In the genomic region with DNA sequence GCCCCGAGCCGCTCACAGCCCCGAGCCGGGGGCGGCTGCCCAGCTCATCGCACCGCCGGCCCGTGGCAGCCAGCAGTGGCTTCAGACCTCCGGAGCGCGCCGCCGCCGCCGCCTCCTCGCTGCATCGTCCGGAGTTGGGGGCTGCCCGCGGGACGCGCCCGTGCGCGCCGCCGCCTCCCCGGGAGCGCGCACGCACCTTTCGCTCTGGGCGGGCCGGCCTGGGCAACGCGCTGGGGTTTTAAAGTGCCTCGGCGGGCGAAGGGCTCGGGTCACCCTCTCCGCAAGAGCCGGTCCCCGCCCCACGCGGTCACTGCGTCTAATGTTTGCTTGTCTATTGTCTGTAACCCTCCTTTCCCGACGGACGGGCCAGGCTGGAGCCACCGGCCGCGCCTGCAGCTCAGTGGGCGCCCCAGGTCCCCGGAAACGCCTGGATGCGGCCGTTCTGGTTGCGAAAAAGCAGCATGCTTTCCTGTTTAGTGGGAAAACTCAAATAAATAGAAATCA, we compare ENCODE assay signal across 8 cellular contexts. TPM values are rescaled to one million over a fixed set of nuclear protein-coding genes. Genes with fewer than 3 reads are reported as not detected.
DNase-seq lines count a peak whose midpoint lies in the region; ATAC-seq and TF ChIP-seq lines count a peak whose summit lies in the region.

A gene (minus strand): TSS at position 143 of the 504 bp plus-strand sequence. CDS start 205 bp downstream, outside the sequence.

- peak; percentile 84 for TF ChIP-seq POLR2A in right lobe of liver (IDR thresholded peaks at IDR 0.05)

- 0% methylated on average over 6 of the region's 59 CpGs for WGBS in right lobe of liver (ENCODE audit: insufficient coverage, low coverage, low lambda C conversion rate, missing lambda C conversion rate)

- peak within 1 kb of the TSS; percentile 87 for H3K4me3 ChIP-seq in BLaER1
- H3K4me3 ChIP-seq in right lobe of liver, result peak within 1 kb of the TSS; percentile 58 to 82 (median 67)

- peak; percentile 84 for ATAC-seq in GM19324 (IDR thresholded peaks at IDR 0.05; ENCODE audit: low FRiP score, unreplicated experiment)
- peak; percentile 70 for ATAC-seq in HG03457 (IDR thresholded peaks at IDR 0.05; ENCODE audit: unreplicated experiment)
- ATAC-seq in right lobe of liver, result peak; percentile 95 to 96 (median 95)

- H3K27ac ChIP-seq in BLaER1, result peak within 1 kb of the TSS; percentile 75
- H3K27ac ChIP-seq in right lobe of liver, result peak within 1 kb of the TSS; percentile 77 to 82 (median 77)

- H3K27me3 ChIP-seq in BLaER1 (peaks cover 51% of the 10 kb centered on the region), right lobe of liver (no peaks in the 10 kb centered on the region)

- H3K36me3 ChIP-seq in BLaER1 (no peaks in the 10 kb centered on the region), right lobe of liver (no peaks in the 10 kb centered on the region)

- peaks cover 74% of the 10 kb centered on the region for H4K20me1 ChIP-seq in BLaER1

- intact Hi-C loops in right lobe of liver (cut with DNase I), result no loop called here

- TF ChIP-seq CTCF in right lobe of liver (IDR thresholded peaks at IDR 0.05), result no peak

- DNase-seq in NCI-H524 treated with DMSO at 0.1 percent for 48 hours (lab: John Stamatoyannopoulos, UW), result peak; percentile 37
- DNase-seq in activated CD4-positive, alpha-beta T cell treated with anti-CD3 and anti-CD28 coated beads, Interleukin-2, amount 50 U/mL, for 4 hours, result peak; percentile 59 to 63
- DNase-seq in dermis microvascular lymphatic vessel endothelial cell (ENCODE audit: low read depth in 2 of 2), result peak in 1 of 2 donors; percentile 78
- DNase-seq in right lobe of liver, result peak; percentile 88 to 89 (median 88)
- DNase-seq in stimulated activated CD4-positive, alpha-beta T cell treated with anti-CD3 and anti-CD28 coated beads, Interleukin-4, amount 100 ng/mL, for 24 hours, result peak; percentile 73

- H3K4me1 ChIP-seq in BLaER1 (peaks cover 47% of the 10 kb centered on the region), right lobe of liver (peaks cover 0 to 7% (median 0%) of the 10 kb centered on the region in 4 donors)

- H3K9ac ChIP-seq in BLaER1, result peak within 1 kb of the TSS; percentile 81

- H3K4me2 ChIP-seq in BLaER1, result peak within 1 kb of the TSS; percentile 90

- H3K9me3 ChIP-seq in BLaER1 (no peaks in the 10 kb centered on the region), right lobe of liver (no peaks in the 10 kb centered on the region)

RNA-seq across cellular contexts. Expression of the gene that starts here (rescaled TPM):
- total RNA-seq in dermis microvascular lymphatic vessel endothelial cell, result 84.0 and 96.6 TPM in 2 replicates
- total RNA-seq in right lobe of liver, result 10 to 100 TPM; 15.9 to 28.5 (median 17.9) TPM
